Comparison of ENCODE assay signal across 10 cellular contexts in genomic region chr20:31677553-31678260, GRCh38. TPM values are rescaled to one million over a fixed set of nuclear protein-coding genes. Genes with fewer than 3 reads are reported as not detected.
DNase-seq lines count a peak whose midpoint lies in the region; ATAC-seq and TF ChIP-seq lines count a peak whose summit lies in the region.
"Had no signal": no experiment of that assay in that cellular context is flagged by ENCODE, and none has a peak within 500 bp of the region (broad histone marks: within the 10 kb centered on the region; RNA-seq: fewer than 3 reads in every experiment).

No MANE protein-coding gene starts in this region.

- no peak overlapping the region for H3K4me3 ChIP-seq in stomach

- DNase-seq in activated T-cell treated with anti-CD3 and anti-CD28 coated beads, Interleukin-2, amount 50 U/mL, for 24 hours: no peak
- no peak for DNase-seq in activated T-cell treated with anti-CD3 and anti-CD28 coated beads, Interleukin-2, amount 50 U/mL, for 48 hours
- peak; percentile 3 for DNase-seq in activated CD8-positive, alpha-beta T cell treated with anti-CD3 and anti-CD28 coated beads for 36 hours
- DNase-seq in immature natural killer cell (no peak), stomach (no peak), HuH-7.5 (ENCODE audit: low spot score) (no peak), retina (no peak), inferior parietal cortex (ENCODE audit: extremely low spot score) (no peak)
- DNase-seq: NCI-H1436 had no signal

- peak overlapping the region; percentile 81 for H3K4me3 Mint-ChIP-seq in activated T-cell treated with anti-CD3 and anti-CD28 coated beads, Interleukin-2, amount 50 U/mL, for 24 hours
- H3K4me3 Mint-ChIP-seq in activated CD8-positive, alpha-beta T cell treated with anti-CD3 and anti-CD28 coated beads for 36 hours: peak overlapping the region; percentile 35
- H3K4me3 Mint-ChIP-seq in immature natural killer cell: peak overlapping the region; percentile 63 to 99 (median 94)

- H3K27ac Mint-ChIP-seq in activated T-cell treated with anti-CD3 and anti-CD28 coated beads, Interleukin-2, amount 50 U/mL, for 24 hours: peak overlapping the region; percentile 95
- H3K27ac Mint-ChIP-seq in activated CD8-positive, alpha-beta T cell treated with anti-CD3 and anti-CD28 coated beads for 36 hours: peak overlapping the region; percentile 97
- H3K27ac Mint-ChIP-seq in immature natural killer cell: peak overlapping the region; percentile 92 to 100 (median 100)

- H3K27me3 ChIP-seq in stomach: no peaks in the 10 kb centered on the region

- POLR2A ChIA-PET in activated CD8-positive, alpha-beta T cell treated with anti-CD3 and anti-CD28 coated beads for 36 hours (lab: Charles Lee): interaction anchor here (0.7 to 5.6 kb wide), 4 partner anchors 8 to 43 kb away, joined by 3 to 107 read pairs (median 6); partner anchors contain the start of gene BCL2L1

- peak overlapping the region in 4 of 5 donors; percentile 11 to 88 (median 50) for H3K27ac ChIP-seq in stomach

- H3K4me1 ChIP-seq in stomach: peaks cover 64 to 98% (median 84%) of the 10 kb centered on the region in 4 donors

- no peaks in the 10 kb centered on the region for H3K9me3 Mint-ChIP-seq in activated T-cell treated with anti-CD3 and anti-CD28 coated beads, Interleukin-2, amount 50 U/mL, for 24 hours
- H3K9me3 Mint-ChIP-seq in activated CD8-positive, alpha-beta T cell treated with anti-CD3 and anti-CD28 coated beads for 36 hours: no peaks in the 10 kb centered on the region
- H3K9me3 Mint-ChIP-seq in immature natural killer cell: no peaks in the 10 kb centered on the region

- WGBS in stomach, 5 donors: 89 to 100% (median 97%) methylated on average over 2 of the region's 2 CpGs

- intact Hi-C loops in activated CD8-positive, alpha-beta T cell treated with anti-CD3 and anti-CD28 coated beads for 36 hours (cut with micrococcal nuclease): no loop called here
- intact Hi-C loops in stomach (cut with DNase I; ENCODE audit: low total_unique reads): no loop called here

- CTCF ChIA-PET in activated CD8-positive, alpha-beta T cell treated with anti-CD3 and anti-CD28 coated beads for 36 hours (lab: Charles Lee): interaction anchor here (1.4 to 11.1 kb wide), 3 partner anchors 13 to 43 kb away, joined by 3 to 131 read pairs (median 64); partner anchors contain the start of gene BCL2L1

- H3K27me3 Mint-ChIP-seq in activated T-cell treated with anti-CD3 and anti-CD28 coated beads, Interleukin-2, amount 50 U/mL, for 24 hours: no peaks in the 10 kb centered on the region
- no peaks in the 10 kb centered on the region for H3K27me3 Mint-ChIP-seq in activated CD8-positive, alpha-beta T cell treated with anti-CD3 and anti-CD28 coated beads for 36 hours
- peaks cover 0 to 10% (median 2%) of the 10 kb centered on the region in 3 donors for H3K27me3 Mint-ChIP-seq in immature natural killer cell (ENCODE audit: low read depth in 3 of 3)

- H3K9me3 ChIP-seq in stomach: no peaks in the 10 kb centered on the region

- no peak for TF ChIP-seq EP300 in stomach (IDR thresholded peaks at IDR 0.05)

- ATAC-seq in activated CD8-positive, alpha-beta T cell treated with anti-CD3 and anti-CD28 coated beads for 36 hours: no peak

- peaks cover 96% of the 10 kb centered on the region for H3K36me3 Mint-ChIP-seq in activated T-cell treated with anti-CD3 and anti-CD28 coated beads, Interleukin-2, amount 50 U/mL, for 24 hours (ENCODE audit: low read depth)
- peaks cover 84% of the 10 kb centered on the region for H3K36me3 Mint-ChIP-seq in activated CD8-positive, alpha-beta T cell treated with anti-CD3 and anti-CD28 coated beads for 36 hours (ENCODE audit: low read depth)
- peaks cover 22 to 27% (median 27%) of the 10 kb centered on the region in 3 donors for H3K36me3 Mint-ChIP-seq in immature natural killer cell

- TF ChIP-seq POLR2A in stomach (IDR thresholded peaks at IDR 0.05): no peak

- TF ChIP-seq CTCF in activated CD8-positive, alpha-beta T cell treated with anti-CD3 and anti-CD28 coated beads for 36 hours (IDR thresholded peaks at IDR 0.05): no peak
- no peak for TF ChIP-seq CTCF in stomach (IDR thresholded peaks at IDR 0.05)

- peaks cover 4 to 44% (median 33%) of the 10 kb centered on the region in 4 donors for H3K36me3 ChIP-seq in stomach

- peaks cover 88% of the 10 kb centered on the region for H3K4me1 Mint-ChIP-seq in activated T-cell treated with anti-CD3 and anti-CD28 coated beads, Interleukin-2, amount 50 U/mL, for 24 hours (ENCODE audit: low read depth)
- peaks cover 84% of the 10 kb centered on the region for H3K4me1 Mint-ChIP-seq in activated CD8-positive, alpha-beta T cell treated with anti-CD3 and anti-CD28 coated beads for 36 hours (ENCODE audit: low read depth)
- H3K4me1 Mint-ChIP-seq in immature natural killer cell: peaks cover 99% of the 10 kb centered on the region in 2 donors

RNA-seq across cellular contexts. Expression of gene COX4I2, which starts 40.0 kb away (rescaled TPM):
- total RNA-seq in activated CD8-positive, alpha-beta T cell treated with anti-CD3 and anti-CD28 coated beads for 36 hours: not detected
- polyA plus RNA-seq in immature natural killer cell (not detected), stomach (1 to 10 TPM; 1.8 to 6.7 (median 4.8) TPM)
- total RNA-seq in stomach: 1 to 10 TPM in 2 of 5 donors, not detected in 3; 1.8 to 4.2 TPM
- total RNA-seq: epithelial cell of proximal tubule had no signal

RNA-seq across cellular contexts. Expression of gene BCL2L1, which starts 45.0 kb away (rescaled TPM):
- 100 to 1,000 TPM; 182 TPM for total RNA-seq in activated CD8-positive, alpha-beta T cell treated with anti-CD3 and anti-CD28 coated beads for 36 hours
- polyA plus RNA-seq in immature natural killer cell: 10 to 100 TPM; 30.9 to 60.4 (median 39.3) TPM
- 100 to 1,000 TPM in 2 of 5 donors, 10 to 100 TPM in 3; 61.7 to 210 (median 68.7) TPM for total RNA-seq in stomach
- polyA plus RNA-seq in stomach: 10 to 100 TPM; 47.1 to 88.2 (median 73.0) TPM

Comparison
In these comparisons a context has a peak if more than half of its experiments do, and no peak if none do; other contexts are left out.
1. H3K4me3 Mint-ChIP-seq: peak in every context shown above with its lines; median percentile 94 in immature natural killer cell; 81 in activated T-cell treated with anti-CD3 and anti-CD28 coated beads, Interleukin-2, amount 50 U/mL, for 24 hours; 35 in activated CD8-positive, alpha-beta T cell treated with anti-CD3 and anti-CD28 coated beads for 36 hours.